ENCODE assay signal across 8 cellular contexts in the genomic region with DNA sequence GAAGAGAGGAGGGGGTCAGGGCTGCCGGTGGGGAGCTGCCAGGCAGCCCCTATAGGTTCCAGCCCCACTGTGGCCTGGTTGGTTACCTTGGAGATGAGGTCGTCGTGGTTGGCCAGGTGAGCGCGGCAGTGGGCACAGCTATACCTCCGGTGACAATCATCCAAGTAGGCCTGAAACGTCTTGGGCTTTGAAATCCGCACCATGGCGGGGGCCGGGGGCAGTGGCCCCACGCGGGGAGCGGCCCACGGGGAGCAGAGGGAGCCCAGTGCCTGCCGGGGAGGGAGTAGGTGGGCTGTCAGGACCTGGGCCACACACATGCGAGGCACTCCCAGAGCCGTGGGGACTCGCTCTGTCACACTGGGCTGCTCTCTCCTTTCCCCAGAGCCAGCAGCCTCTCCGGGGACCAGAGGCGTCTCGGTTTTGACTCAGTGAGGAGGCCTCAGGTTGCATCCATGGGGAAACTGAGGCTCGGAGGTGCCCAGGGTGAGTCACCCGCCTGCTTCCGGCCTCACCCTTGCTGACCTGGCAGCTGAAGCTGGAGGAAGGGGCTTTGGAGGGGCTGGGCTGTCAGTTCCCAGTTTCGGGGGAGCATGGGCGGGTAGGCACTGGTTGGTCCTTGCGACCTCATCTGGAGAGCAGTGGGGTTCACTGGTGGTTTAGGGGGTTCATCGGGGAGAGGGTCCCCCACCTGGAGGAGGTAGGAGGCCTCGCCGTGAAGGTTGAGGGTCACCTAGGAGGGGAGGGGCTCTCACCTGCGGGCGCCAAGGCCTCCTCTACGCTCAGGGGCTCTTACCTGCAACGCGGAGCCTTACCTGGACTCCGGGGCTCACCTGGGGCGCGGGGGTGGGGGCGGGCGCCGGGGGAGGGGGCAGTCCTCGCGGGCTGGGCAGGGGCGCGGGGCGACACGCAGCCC. TPM values are rescaled to one million over a fixed set of nuclear protein-coding genes. Genes with fewer than 3 reads are reported as not detected.
DNase-seq lines count a peak whose midpoint lies in the region; ATAC-seq and TF ChIP-seq lines count a peak whose summit lies in the region.

No MANE protein-coding gene starts in this region.

- H3K4me3 ChIP-seq in AG04449 (ENCODE audit: low read depth, low read length) (peak overlapping the region; percentile 69), HUES64 (ENCODE audit: low read length) (peak overlapping the region; percentile 50), muscle layer of duodenum (ENCODE audit: low read depth in 1 of 2, low read length in 2 of 2) (peak overlapping the region; percentile 75 to 84)

- H3K36me3 ChIP-seq in HUES64 (ENCODE audit: insufficient read depth, low read length) (peaks cover 2% of the 10 kb centered on the region; the same call in 1 of the 2 replicates), muscle layer of duodenum (ENCODE audit: control insufficient read depth in 1 of 2, insufficient read depth in 2 of 2, low read length in 2 of 2) (peaks cover 7 to 9% of the 10 kb centered on the region in 2 donors)

- peak overlapping the region; percentile 52; the same call in 1 of the 2 replicates for H3K9ac ChIP-seq in HUES64 (ENCODE audit: low read depth, low read length)

- H3K4me1 ChIP-seq in HUES64 (ENCODE audit: insufficient read depth, low read length) (peaks cover 7% of the 10 kb centered on the region; the same call in 1 of the 2 replicates), muscle layer of duodenum (ENCODE audit: control insufficient read depth in 1 of 2, insufficient read depth in 2 of 2, low read length in 2 of 2) (peaks cover 7 to 40% of the 10 kb centered on the region in 2 donors)

- CTCF ChIA-PET in AG04449 (lab: Yijun Ruan, JAX): interaction anchor here (0.7 to 6.9 kb wide), 3 partner anchors 17 kb away, joined by 4 to 100 read pairs (median 4); partner anchors contain the start of gene PPP4C

- no peak for ATAC-seq in HG03159 (IDR thresholded peaks at IDR 0.05; ENCODE audit: unreplicated experiment)
- no peak for ATAC-seq in HG03039 (IDR thresholded peaks at IDR 0.05; ENCODE audit: unreplicated experiment)
- no peak for ATAC-seq in HG02938 (IDR thresholded peaks at IDR 0.05; ENCODE audit: unreplicated experiment)

- POLR2A ChIA-PET in AG04449 (lab: Yijun Ruan, JAX): no interaction called here

- H3K27ac ChIP-seq in HUES64 (ENCODE audit: low read depth, low read length): peak overlapping the region; percentile 59; the same call in 1 of the 2 replicates
- peak overlapping the region; percentile 98 for H3K27ac ChIP-seq in cingulate gyrus (ENCODE audit: low read depth, low read length)
- peak overlapping the region; percentile 84 for H3K27ac ChIP-seq in muscle layer of duodenum (ENCODE audit: low read length)

- DNase-seq in AG04449 (ENCODE audit: low read depth, low spot score) (no peak), epidermal melanocyte (ENCODE audit: insufficient read length, low spot score) (no peak)

- 45% methylated on average over 47 of the region's 47 CpGs for WGBS in HUES64

- H3K27me3 ChIP-seq in HUES64 (ENCODE audit: insufficient read depth, low read length) (no peaks in the 10 kb centered on the region), muscle layer of duodenum (ENCODE audit: low read depth, low read length) (no peaks in the 10 kb centered on the region)

- TF ChIP-seq CTCF in AG04449 (IDR thresholded peaks at IDR 0.05; ENCODE audit: insufficient read depth, low read length, missing control alignments): no peak

- H3K9me3 ChIP-seq in HUES64 (ENCODE audit: insufficient read depth, low read depth, low read length): peaks cover 21% of the 10 kb centered on the region
- H3K9me3 ChIP-seq in muscle layer of duodenum (ENCODE audit: control insufficient read depth in 1 of 2, low read length in 2 of 2): peaks cover 7 to 11% of the 10 kb centered on the region in 2 donors

RNA-seq across cellular contexts. Expression of gene YPEL3, which starts 0.6 kb away (rescaled TPM):
- polyA plus RNA-seq in HUES64 (2013, experiment 1 of 2): 22.9 TPM
- polyA plus RNA-seq in HUES64 (2013, experiment 2 of 2): 29.7 TPM

RNA-seq across cellular contexts. Expression of gene TBX6, which starts 3.7 kb away (rescaled TPM):
- 3.1 TPM for polyA plus RNA-seq in HUES64 (2013, experiment 1 of 2)
- 3.2 TPM for polyA plus RNA-seq in HUES64 (2013, experiment 2 of 2)

RNA-seq across cellular contexts. Expression of gene GDPD3, which starts 17.9 kb away (rescaled TPM):
- 0.75 TPM for polyA plus RNA-seq in HUES64 (2013, experiment 1 of 2)
- 1.7 TPM for polyA plus RNA-seq in HUES64 (2013, experiment 2 of 2)

RNA-seq across cellular contexts. Expression of gene PPP4C, which starts 19.6 kb away (rescaled TPM):
- polyA plus RNA-seq in HUES64 (2013, experiment 1 of 2): 123 TPM
- polyA plus RNA-seq in HUES64 (2013, experiment 2 of 2): 122 TPM

RNA-seq across cellular contexts. Expression of gene MAPK3, which starts 27.6 kb away (rescaled TPM):
- polyA plus RNA-seq in HUES64 (2013, experiment 1 of 2): 38.1 TPM
- 52.5 TPM for polyA plus RNA-seq in HUES64 (2013, experiment 2 of 2)
